1 cellular context compared by ENCODE assay signal in genomic region chr5:173045481-173045880, GRCh38.
TF ChIP-seq lines count a peak whose summit lies in the region.

No MANE protein-coding gene starts in this region.

TF ChIP-seq in GM23338, 12 proteins besides CTCF, POLR2A, EP300 and RAD21 (continued from another document):
- no peak for TF ChIP-seq ETS1 (IDR thresholded peaks at IDR 0.05)
- TF ChIP-seq ZNF462 (CRISPR knock-in tag; IDR thresholded peaks at IDR 0.05) = no peak
- no peak for TF ChIP-seq CREB1 (CRISPR knock-in tag; IDR thresholded peaks at IDR 0.05; ENCODE audit: low read depth)
- TF ChIP-seq EZH2phosphoT487 (IDR thresholded peaks at IDR 0.05; ENCODE audit: unreplicated experiment) = no peak
- no peak for TF ChIP-seq ZNF331 (CRISPR knock-in tag; IDR thresholded peaks at IDR 0.05; ENCODE audit: low read depth)
